ENCODE assay signal across 31 cellular contexts in genomic region chr12:1948883-1949282, GRCh38. TPM values are rescaled to one million over a fixed set of nuclear protein-coding genes. Genes with fewer than 3 reads are reported as not detected.
DNase-seq lines count a peak whose midpoint lies in the region; ATAC-seq and TF ChIP-seq lines count a peak whose summit lies in the region.
"Had no signal": no experiment of that assay in that cellular context is flagged by ENCODE, and none has a peak within 500 bp of the region (broad histone marks: within the 10 kb centered on the region; RNA-seq: fewer than 3 reads in every experiment).

No MANE protein-coding gene starts in this region.

- H3K4me1 ChIP-seq in esophagus muscularis mucosa (peaks cover 4 to 44% (median 32%) of the 10 kb centered on the region in 4 donors), parathyroid adenoma (peaks cover 14% of the 10 kb centered on the region), thymus (ENCODE audit: control insufficient read depth, insufficient read depth, low read length) (no peaks in the 10 kb centered on the region)
- H3K4me1 ChIP-seq: BLaER1, HAP-1 had no signal

- H3K9me3 ChIP-seq in esophagus muscularis mucosa, result no peaks in the 10 kb centered on the region
- H3K9me3 ChIP-seq in parathyroid adenoma (ENCODE audit: control insufficient read depth, low read length), result no peaks in the 10 kb centered on the region
- H3K9me3 ChIP-seq in thymus (ENCODE audit: control insufficient read depth), result no peaks in the 10 kb centered on the region
- H3K9me3 ChIP-seq: HAP-1 had no signal

- H3K9me3 Mint-ChIP-seq in WTC11, result peaks cover 4% of the 10 kb centered on the region
- H3K9me3 Mint-ChIP-seq: natural killer cell had no signal

- H3K27ac Mint-ChIP-seq in WTC11, result 0 out of 2 replicates have a peak overlapping the region, but pooled peaks have one; percentile 15
- H3K27ac Mint-ChIP-seq: activated CD4-positive, alpha-beta T cell treated with anti-CD3 and anti-CD28 coated beads, Interleukin-2, amount 10 ng/mL, durations not matched to agents 7 days and 5 days; activated CD8-positive, alpha-beta memory T cell treated with anti-CD3 and anti-CD28 coated beads, Interleukin-2, amount 10 ng/mL, durations not matched to agents 7 days and 5 days; activated T-cell treated with anti-CD3 and anti-CD28 coated beads, Interleukin-2, amount 50 U/mL, for 72 hours; stimulated activated memory B cell treated with anti-CD40 and anti-IgM and Interleukin-4, amounts not matched to agents 10 μg/mL and 1 μg/mL and 100 μg/mL, for 72 hours had no signal

- no peak overlapping the region for H3K4me2 ChIP-seq in parathyroid adenoma (ENCODE audit: low read length)
- H3K4me2 ChIP-seq: BLaER1 had no signal

- no peak for ATAC-seq in WTC11
- no peak for ATAC-seq in GM21576 (IDR thresholded peaks at IDR 0.05; ENCODE audit: unreplicated experiment)
- ATAC-seq in GM19452 (IDR thresholded peaks at IDR 0.05; ENCODE audit: unreplicated experiment), result no peak
- ATAC-seq: activated CD8-positive, alpha-beta memory T cell treated with anti-CD3 and anti-CD28 coated beads, Interleukin-2, amount 10 ng/mL, durations not matched to agents 7 days and 5 days; K562; natural killer cell; stimulated activated memory B cell treated with anti-CD40 and anti-IgM and Interleukin-4, amounts not matched to agents 10 μg/mL and 1 μg/mL and 100 μg/mL, for 72 hours had no signal

- H3K4me3 ChIP-seq in esophagus muscularis mucosa, result no peak overlapping the region
- H3K4me3 ChIP-seq in parathyroid adenoma (ENCODE audit: low read depth, low read length), result no peak overlapping the region
- H3K4me3 ChIP-seq in thymus (ENCODE audit: low read length), result no peak overlapping the region
- H3K4me3 ChIP-seq: BLaER1, coronary artery, HAP-1, K562 had no signal

- H2AFZ ChIP-seq in parathyroid adenoma, result no peak overlapping the region

- peaks cover 5% of the 10 kb centered on the region for H3K4me1 Mint-ChIP-seq in WTC11
- H3K4me1 Mint-ChIP-seq: activated CD4-positive, alpha-beta T cell treated with anti-CD3 and anti-CD28 coated beads, Interleukin-2, amount 10 ng/mL, durations not matched to agents 7 days and 5 days; activated CD8-positive, alpha-beta memory T cell treated with anti-CD3 and anti-CD28 coated beads, Interleukin-2, amount 10 ng/mL, durations not matched to agents 7 days and 5 days; natural killer cell; stimulated activated memory B cell treated with anti-CD40 and anti-IgM and Interleukin-4, amounts not matched to agents 10 μg/mL and 1 μg/mL and 100 μg/mL, for 72 hours had no signal

- H3K9ac ChIP-seq in parathyroid adenoma, result no peak overlapping the region
- H3K9ac ChIP-seq: BLaER1 had no signal

- 96% methylated on average over 7 of the region's 11 CpGs for WGBS in esophagus muscularis mucosa
- 96% methylated on average over 11 of the region's 11 CpGs for WGBS in thymus

- H3K36me3 ChIP-seq in esophagus muscularis mucosa (peaks cover 36 to 86% (median 57%) of the 10 kb centered on the region in 4 donors), parathyroid adenoma (ENCODE audit: control insufficient read depth, insufficient read depth, low read length) (no peaks in the 10 kb centered on the region), thymus (ENCODE audit: control insufficient read depth, insufficient read depth) (peaks cover 52% of the 10 kb centered on the region)

- CTCF ChIA-PET in WTC11 (lab: Charles Lee), result interaction anchor here (2.3 kb wide), 1 partner anchor 9 kb away, joined by 13 read pairs; no protein-coding TSS in a partner anchor

- POLR2A ChIA-PET in WTC11 (lab: Charles Lee), result no interaction called here

- intact Hi-C loops in esophagus muscularis mucosa (cut with DNase I), result no loop called here

- TF ChIP-seq CTCF in WTC11 (IDR thresholded peaks at IDR 0.05) (no peak), esophagus muscularis mucosa (IDR thresholded peaks at IDR 0.05) (no peak), parathyroid adenoma (IDR thresholded peaks at IDR 0.05) (no peak)

- TF ChIP-seq EP300 in esophagus muscularis mucosa (IDR thresholded peaks at IDR 0.05), result no peak

- no peaks in the 10 kb centered on the region for H3K79me2 ChIP-seq in parathyroid adenoma

- H3K27me3 ChIP-seq in esophagus muscularis mucosa, result no peaks in the 10 kb centered on the region
- H3K27me3 ChIP-seq in parathyroid adenoma (ENCODE audit: control insufficient read depth, insufficient read depth, low read length), result no peaks in the 10 kb centered on the region
- H3K27me3 ChIP-seq in thymus (ENCODE audit: control insufficient read depth, insufficient read depth), result no peaks in the 10 kb centered on the region
- H3K27me3 ChIP-seq: BLaER1 had no signal

- H3K27ac ChIP-seq in esophagus muscularis mucosa (replicated peaks in 1 of 4) (peak overlapping the region; percentile 82 to 85 (median 83)), parathyroid adenoma (peak overlapping the region; percentile 49), thymus (ENCODE audit: low read depth) (peak overlapping the region; percentile 12)
- H3K27ac ChIP-seq: BLaER1, coronary artery had no signal

- no peak for DNase-seq in WTC11 (ENCODE audit: low spot score)
- DNase-seq in esophagus muscularis mucosa (ENCODE audit: extremely low spot score), result no peak
- DNase-seq in GM03348 (ENCODE audit: low spot score), result no peak
- DNase-seq: ACHN; activated CD4-positive, alpha-beta T cell treated with anti-CD3 and anti-CD28 coated beads, Interleukin-2, amount 10 ng/mL, durations not matched to agents 7 days and 5 days; activated CD8-positive, alpha-beta memory T cell treated with anti-CD3 and anti-CD28 coated beads, Interleukin-2, amount 10 ng/mL, durations not matched to agents 7 days and 5 days; activated naive CD4-positive, alpha-beta T cell treated with Interleukin-2 at 50 U/mL for 16 hours; activated T-cell treated with anti-CD3 and anti-CD28 coated beads, Interleukin-2, amount 50 U/mL, for 72 hours; effector memory CD4-positive, alpha-beta T cell; hippocampal formation; natural killer cell; NCI-H1105; NCI-H187 treated with DMSO at 0.1 percent for 48 hours; NK-92 treated with Interleukin-12 subunit alpha and Interleukin-12 subunit beta, amount 100 ng/mL, for 24 hours; occipital lobe; Right ventricle myocardium superior; stimulated activated CD4-positive, alpha-beta T cell treated with anti-CD3 and anti-CD28 coated beads, Interleukin-12 subunit alpha, Interleukin-12 subunit beta, amount 100 ng/mL, for 4 hours; stimulated activated CD4-positive, alpha-beta T cell treated with anti-CD3 and anti-CD28 coated beads, Interleukin-4, amount 100 ng/mL, for 4 hours; T-helper 9 cell had no signal

- TF ChIP-seq POLR2A in esophagus muscularis mucosa (IDR thresholded peaks at IDR 0.05; ENCODE audit: low read depth), result no peak

- no peak overlapping the region for H3K4me3 Mint-ChIP-seq in WTC11
- H3K4me3 Mint-ChIP-seq: activated CD4-positive, alpha-beta T cell treated with anti-CD3 and anti-CD28 coated beads, Interleukin-2, amount 10 ng/mL, durations not matched to agents 7 days and 5 days; activated CD8-positive, alpha-beta memory T cell treated with anti-CD3 and anti-CD28 coated beads, Interleukin-2, amount 10 ng/mL, durations not matched to agents 7 days and 5 days; activated T-cell treated with anti-CD3 and anti-CD28 coated beads, Interleukin-2, amount 50 U/mL, for 72 hours; natural killer cell; stimulated activated memory B cell treated with anti-CD40 and anti-IgM and Interleukin-4, amounts not matched to agents 10 μg/mL and 1 μg/mL and 100 μg/mL, for 72 hours had no signal

- peaks cover 77% of the 10 kb centered on the region for H3K36me3 Mint-ChIP-seq in WTC11
- H3K36me3 Mint-ChIP-seq: natural killer cell had no signal

- H3K27me3 Mint-ChIP-seq in WTC11 (ENCODE audit: low read depth), result no peaks in the 10 kb centered on the region
- H3K27me3 Mint-ChIP-seq: activated CD4-positive, alpha-beta T cell treated with anti-CD3 and anti-CD28 coated beads, Interleukin-2, amount 10 ng/mL, durations not matched to agents 7 days and 5 days; activated CD8-positive, alpha-beta memory T cell treated with anti-CD3 and anti-CD28 coated beads, Interleukin-2, amount 10 ng/mL, durations not matched to agents 7 days and 5 days; stimulated activated memory B cell treated with anti-CD40 and anti-IgM and Interleukin-4, amounts not matched to agents 10 μg/mL and 1 μg/mL and 100 μg/mL, for 72 hours had no signal

TF ChIP-seq in WTC11, 78 proteins besides CTCF, POLR2A, EP300 and RAD21 (continues in another document):
- no peak for TF ChIP-seq ZNF263 (CRISPR knock-in tag; IDR thresholded peaks at IDR 0.05; ENCODE audit: low read depth)
- no peak for TF ChIP-seq AFF4 (CRISPR knock-in tag; IDR thresholded peaks at IDR 0.05; ENCODE audit: borderline replicate concordance)
- no peak for TF ChIP-seq GABPB1 (CRISPR knock-in tag; IDR thresholded peaks at IDR 0.05)

RNA-seq across cellular contexts. Expression of gene CACNA2D4, which starts 30.4 kb away (rescaled TPM):
- total RNA-seq in WTC11 (2021) (0.04 to 0.46 TPM (median 0.25 TPM) in 3 replicates), esophagus muscularis mucosa (1 to 10 TPM in 3 of 4 donors, under 1 TPM in 1; 0.84 to 3.8 (median 3.4) TPM)
- 4.9 TPM for polyA plus RNA-seq in thymus
- total RNA-seq: bronchial epithelial cell, frontal cortex, occipital lobe, temporal lobe had no signal

RNA-seq across cellular contexts. Expression of gene DCP1B, which starts 55.4 kb away (rescaled TPM):
- total RNA-seq in WTC11 (2021) (19.4 to 25.1 TPM (median 23.3 TPM) in 3 replicates), esophagus muscularis mucosa (10 to 100 TPM; 22.0 to 26.5 (median 24.4) TPM)
- polyA plus RNA-seq in thymus, result 9.4 TPM

Comparison
In these comparisons a context has a peak if more than half of its experiments do, and no peak if none do; other contexts are left out.
1. H3K27ac ChIP-seq: peak in every context shown above with its lines; median percentile 83 in esophagus muscularis mucosa; 49 in parathyroid adenoma; 12 in thymus.